Comparison of ENCODE assay signal across 1 cellular context in the genomic region with DNA sequence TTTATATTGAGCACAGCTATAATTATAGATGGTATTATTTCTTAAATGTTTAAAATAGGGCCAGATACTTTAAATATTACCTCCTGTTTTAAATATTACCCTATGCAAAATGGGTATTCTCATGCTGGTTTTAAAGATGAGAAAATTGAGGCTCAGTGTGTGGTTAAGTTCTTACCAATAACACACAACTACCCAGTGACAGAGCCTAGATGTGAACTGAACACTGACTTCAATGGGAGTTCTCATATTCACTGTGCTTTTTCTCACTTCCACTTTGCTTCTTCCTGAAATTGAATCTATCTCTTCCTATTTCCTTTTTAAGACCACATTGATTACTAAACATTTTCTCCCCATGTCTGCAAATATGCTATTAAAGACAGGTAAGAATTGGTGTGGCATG.
TF ChIP-seq lines count a peak whose summit lies in the region.

No MANE protein-coding gene starts in this region.

TF ChIP-seq in GM12878, 131 proteins besides CTCF, POLR2A, EP300 and RAD21 (continued from another document):
- TF ChIP-seq GABPA (IDR thresholded peaks at IDR 0.05; ENCODE audit: low read depth) (no peak), TARDBP (IDR thresholded peaks at IDR 0.05; ENCODE audit: borderline replicate concordance) (no peak), SMAD1 (IDR thresholded peaks at IDR 0.05; ENCODE audit: low read depth, partially characterized antibody) (no peak), NR2C1 (IDR thresholded peaks at IDR 0.05) (no peak), JUNB (IDR thresholded peaks at IDR 0.05) (no peak), CBX5 (IDR thresholded peaks at IDR 0.05; ENCODE audit: low read depth) (no peak), MEF2B (IDR thresholded peaks at IDR 0.05; ENCODE audit: partially characterized antibody, poor library complexity, severe bottlenecking) (no peak)
